Comparison of ENCODE assay signal across 8 cellular contexts in the genomic region with DNA sequence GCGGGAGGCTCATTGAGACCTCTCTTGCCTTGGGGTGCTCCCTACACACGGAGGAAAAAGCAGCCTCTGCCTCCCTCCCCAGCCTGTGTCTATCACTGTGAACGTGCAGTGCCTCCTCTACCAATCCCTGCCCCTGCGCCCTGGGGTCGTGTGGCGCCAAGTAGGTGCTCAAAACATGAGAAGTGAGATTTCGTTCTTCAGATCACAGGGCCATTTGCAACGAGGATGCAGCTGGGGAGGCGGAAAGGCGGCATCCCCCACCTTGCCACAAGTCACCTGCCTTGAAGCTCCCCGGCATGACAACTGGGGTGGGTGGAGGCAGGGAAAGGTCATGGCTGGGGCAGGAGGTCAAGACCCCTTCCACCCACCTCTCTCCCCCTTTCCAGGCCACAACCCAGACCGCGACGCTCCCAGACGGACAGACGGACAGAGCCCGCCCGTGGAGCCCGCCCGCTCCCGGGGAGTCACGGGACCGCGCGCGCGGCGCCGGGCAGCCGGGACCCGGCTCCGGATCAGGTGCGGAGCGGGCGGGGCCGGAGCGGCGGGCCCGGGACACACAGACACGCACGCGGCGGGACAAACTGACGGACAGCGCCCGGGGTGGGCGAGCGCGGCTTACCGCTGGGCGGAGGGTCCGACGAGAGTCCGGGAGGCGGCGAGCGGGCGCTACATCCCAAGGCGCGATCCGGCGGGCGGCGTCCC. TPM values are rescaled to one million over a fixed set of nuclear protein-coding genes. Genes with fewer than 3 reads are reported as not detected.
DNase-seq lines count a peak whose midpoint lies in the region; ATAC-seq and TF ChIP-seq lines count a peak whose summit lies in the region.

No MANE protein-coding gene starts in this region.

- DNase-seq in activated T-cell treated with anti-CD3 and anti-CD28 coated beads, Interleukin-2, amount 50 U/mL, for 1 hour = peak; percentile 33
- DNase-seq in activated T-cell treated with anti-CD3 and anti-CD28 coated beads for 4 hours = no peak
- DNase-seq in adipocyte (ENCODE audit: low read depth) = peak; percentile 28
- no peak for DNase-seq in lower lobe of right lung
- no peak for DNase-seq in type B pancreatic cell (ENCODE audit: extremely low spot score, unreplicated experiment)
- no peak for DNase-seq in NCI-H1092 treated with DMSO at 0.1 percent for 48 hours (lab: John Stamatoyannopoulos, UW)
- no peak for DNase-seq in NCI-H446 treated with DMSO at 0.1 percent for 48 hours (lab: John Stamatoyannopoulos, UW)
- no peak for DNase-seq in cerebellar nuclear complex (lab: John Stamatoyannopoulos, UW)

- H3K4me1 ChIP-seq in adipocyte (ENCODE audit: control insufficient read depth, insufficient read depth, low read length) (no peaks in the 10 kb centered on the region), lower lobe of right lung (peaks cover 3% of the 10 kb centered on the region)

- H3K27me3 ChIP-seq in adipocyte (replicated peaks; ENCODE audit: control insufficient read depth, insufficient read depth, low read length) (peaks cover 67% of the 10 kb centered on the region), lower lobe of right lung (ENCODE audit: low read depth) (peaks cover 62% of the 10 kb centered on the region)

- no peaks in the 10 kb centered on the region for H3K36me3 Mint-ChIP-seq in type B pancreatic cell

- peak overlapping the region; percentile 83 for H3K4me3 Mint-ChIP-seq in type B pancreatic cell

- no peak overlapping the region for H3K27ac ChIP-seq in lower lobe of right lung

- no peak for TF ChIP-seq CTCF in lower lobe of right lung (IDR thresholded peaks at IDR 0.05)
- TF ChIP-seq CTCF in type B pancreatic cell (conservative IDR thresholded peaks at IDR 0.05) = no peak

- H3K9ac ChIP-seq in adipocyte (ENCODE audit: low read length) = no peak overlapping the region

- ATAC-seq in lower lobe of right lung = peak; percentile 6 to 26

- H3K36me3 ChIP-seq in adipocyte (ENCODE audit: control insufficient read depth, insufficient read depth, low read length, severe bottlenecking) (no peaks in the 10 kb centered on the region), lower lobe of right lung (no peaks in the 10 kb centered on the region)

- H3K4me1 Mint-ChIP-seq in type B pancreatic cell (ENCODE audit: unreplicated experiment) = peaks cover 23% of the 10 kb centered on the region

- intact Hi-C loops in lower lobe of right lung (cut with DNase I) = no loop called here

- H3K9me3 ChIP-seq in adipocyte (ENCODE audit: control insufficient read depth, low read length) (no peaks in the 10 kb centered on the region), lower lobe of right lung (no peaks in the 10 kb centered on the region)

- peaks cover 69% of the 10 kb centered on the region for H3K27me3 Mint-ChIP-seq in type B pancreatic cell

- no peaks in the 10 kb centered on the region for H3K9me3 Mint-ChIP-seq in type B pancreatic cell

- H3K27ac Mint-ChIP-seq in type B pancreatic cell = no peak overlapping the region

- no peak overlapping the region for H3K4me3 ChIP-seq in adipocyte (ENCODE audit: low read length)
- H3K4me3 ChIP-seq in lower lobe of right lung = peak overlapping the region; percentile 47

RNA-seq across cellular contexts. Expression of a gene that starts 0.5 kb away (rescaled TPM):
- not detected for total RNA-seq in lower lobe of right lung
- total RNA-seq in type B pancreatic cell (ENCODE audit: low replicate concordance) = 1.3 and 2.0 TPM in 2 replicates

RNA-seq across cellular contexts. Expression of a gene that starts 13.4 kb away (rescaled TPM):
- total RNA-seq in lower lobe of right lung (8.3 TPM), type B pancreatic cell (ENCODE audit: low replicate concordance) (10.6 and 24.2 TPM in 2 replicates)

RNA-seq across cellular contexts. Expression of a gene that starts 51.6 kb away (rescaled TPM):
- total RNA-seq in lower lobe of right lung (457 TPM), type B pancreatic cell (ENCODE audit: low replicate concordance) (377 and 531 TPM in 2 replicates)

Comparison
In these comparisons a context has a peak if more than half of its experiments do, and no peak if none do; other contexts are left out.
1. DNase-seq: peak in activated T-cell treated with anti-CD3 and anti-CD28 coated beads, Interleukin-2, amount 50 U/mL, for 1 hour (single experiment) and adipocyte (single experiment); none in activated T-cell treated with anti-CD3 and anti-CD28 coated beads for 4 hours (single experiment), lower lobe of right lung (single experiment), type B pancreatic cell (single experiment), NCI-H1092 treated with DMSO at 0.1 percent for 48 hours (single experiment), NCI-H446 treated with DMSO at 0.1 percent for 48 hours (single experiment) and cerebellar nuclear complex (0 of 2).